ENCODE assay signal across 27 cellular contexts in genomic region chr13:71591380-71591779, GRCh38.
"Had no signal": no experiment of that assay in that cellular context is flagged by ENCODE, and none has a peak within 500 bp of the region (broad histone marks: within the 10 kb centered on the region; RNA-seq: fewer than 3 reads in every experiment).

No MANE protein-coding gene starts in this region.

- H3K9me3 Mint-ChIP-seq: memory B cell; mesothelial cell of epicardium; naive B cell; nephron; neural progenitor cell; stimulated activated naive CD8-positive, alpha-beta T cell treated with anti-CD3 and anti-CD28 coated beads, Interleukin-15, amount 100 ng/mL, for 72 hours had no signal

- H3K4me3 Mint-ChIP-seq: memory B cell; mesothelial cell of epicardium; naive B cell; nephron; neural progenitor cell; stimulated activated naive CD8-positive, alpha-beta T cell treated with anti-CD3 and anti-CD28 coated beads, Interleukin-15, amount 100 ng/mL, for 72 hours had no signal

- H3K27me3 Mint-ChIP-seq: memory B cell; naive B cell; stimulated activated naive CD8-positive, alpha-beta T cell treated with anti-CD3 and anti-CD28 coated beads, Interleukin-15, amount 100 ng/mL, for 72 hours had no signal

- H3K4me3 ChIP-seq: gastroesophageal sphincter, heart left ventricle, hepatocyte, lung, mucosa of descending colon, neural progenitor cell, prostate gland, right atrium auricular region, smooth muscle cell, suprapubic skin, transverse colon, upper lobe of right lung, uterus had no signal

- FAIRE-seq: kidney had no signal

- H3K4me1 Mint-ChIP-seq: memory B cell; naive B cell; stimulated activated naive CD8-positive, alpha-beta T cell treated with anti-CD3 and anti-CD28 coated beads, Interleukin-15, amount 100 ng/mL, for 72 hours had no signal

- H3K27ac Mint-ChIP-seq: memory B cell; mesothelial cell of epicardium; naive B cell; neural progenitor cell; stimulated activated naive CD8-positive, alpha-beta T cell treated with anti-CD3 and anti-CD28 coated beads, Interleukin-15, amount 100 ng/mL, for 72 hours had no signal

- H3K36me3 Mint-ChIP-seq: memory B cell, naive B cell had no signal

- DNase-seq: cortex of kidney; foreskin fibroblast; heart left ventricle; kidney; mucosa of descending colon; naive B cell; nucleus accumbens; stimulated activated CD4-positive, alpha-beta T cell treated with anti-CD3 and anti-CD28 coated beads, Interleukin-12 subunit alpha, Interleukin-12 subunit beta, amount 100 ng/mL, for 4 hours; stimulated activated CD4-positive, alpha-beta T cell treated with anti-CD3 and anti-CD28 coated beads, Interleukin-1b, Interleukin-23, amount 100 ng/mL, for 48 hours; stimulated activated CD4-positive, alpha-beta T cell treated with anti-CD3 and anti-CD28 coated beads, Interleukin-4, amount 100 ng/mL, for 1 hour; stimulated activated CD8-positive, alpha-beta memory T cell treated with anti-CD3 and anti-CD28 coated beads, Interleukin-4, amount 100 ng/mL, for 48 hours; stimulated activated naive CD4-positive, alpha-beta T cell; stimulated activated naive CD8-positive, alpha-beta T cell treated with anti-CD3 and anti-CD28 coated beads, Interleukin-15, amount 100 ng/mL, for 72 hours; transverse colon; upper lobe of right lung; uterus had no signal
